ENCODE assay signal across 1 cellular context in the genomic region with DNA sequence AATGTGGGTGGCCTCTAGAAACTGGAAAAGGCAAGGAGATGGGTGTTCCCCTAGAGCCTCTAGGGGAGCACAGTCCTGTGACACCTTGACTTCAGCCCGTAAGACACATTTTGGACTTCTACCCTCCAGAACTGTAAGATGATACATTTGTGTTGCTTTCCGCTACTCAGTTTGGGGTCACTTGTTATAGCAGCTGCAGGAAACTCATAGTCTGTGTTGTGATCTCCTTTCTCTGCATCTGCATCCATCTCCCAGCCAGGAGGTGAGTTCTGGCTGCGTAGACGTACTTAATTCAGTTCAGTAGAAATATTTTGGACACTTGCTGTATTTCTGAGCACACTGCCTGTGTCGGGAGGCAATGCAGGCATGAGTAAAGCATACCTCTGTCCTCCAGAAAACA.
TF ChIP-seq lines count a peak whose summit lies in the region.

No MANE protein-coding gene starts in this region.

TF ChIP-seq in HepG2, 621 proteins besides CTCF, POLR2A, EP300 and RAD21:
- TF ChIP-seq ZNF12 (CRISPR knock-in tag; IDR thresholded peaks at IDR 0.05), result peak; percentile 95
- TF ChIP-seq, protein P1, sequence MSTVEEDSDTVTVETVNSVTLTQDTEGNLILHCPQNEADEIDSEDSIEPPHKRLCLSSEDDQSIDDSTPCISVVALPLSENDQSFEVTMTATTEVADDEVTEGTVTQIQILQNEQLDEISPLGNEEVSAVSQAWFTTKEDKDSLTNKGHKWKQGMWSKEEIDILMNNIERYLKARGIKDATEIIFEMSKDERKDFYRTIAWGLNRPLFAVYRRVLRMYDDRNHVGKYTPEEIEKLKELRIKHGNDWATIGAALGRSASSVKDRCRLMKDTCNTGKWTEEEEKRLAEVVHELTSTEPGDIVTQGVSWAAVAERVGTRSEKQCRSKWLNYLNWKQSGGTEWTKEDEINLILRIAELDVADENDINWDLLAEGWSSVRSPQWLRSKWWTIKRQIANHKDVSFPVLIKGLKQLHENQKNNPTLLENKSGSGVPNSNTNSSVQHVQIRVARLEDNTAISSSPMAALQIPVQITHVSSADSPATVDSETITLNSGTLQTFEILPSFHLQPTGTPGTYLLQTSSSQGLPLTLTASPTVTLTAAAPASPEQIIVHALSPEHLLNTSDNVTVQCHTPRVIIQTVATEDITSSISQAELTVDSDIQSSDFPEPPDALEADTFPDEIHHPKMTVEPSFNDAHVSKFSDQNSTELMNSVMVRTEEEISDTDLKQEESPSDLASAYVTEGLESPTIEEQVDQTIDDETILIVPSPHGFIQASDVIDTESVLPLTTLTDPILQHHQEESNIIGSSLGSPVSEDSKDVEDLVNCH (CRISPR knock-in tag; IDR thresholded peaks at IDR 0.05), result no peak
